ENCODE assay signal across 10 cellular contexts in the genomic region with DNA sequence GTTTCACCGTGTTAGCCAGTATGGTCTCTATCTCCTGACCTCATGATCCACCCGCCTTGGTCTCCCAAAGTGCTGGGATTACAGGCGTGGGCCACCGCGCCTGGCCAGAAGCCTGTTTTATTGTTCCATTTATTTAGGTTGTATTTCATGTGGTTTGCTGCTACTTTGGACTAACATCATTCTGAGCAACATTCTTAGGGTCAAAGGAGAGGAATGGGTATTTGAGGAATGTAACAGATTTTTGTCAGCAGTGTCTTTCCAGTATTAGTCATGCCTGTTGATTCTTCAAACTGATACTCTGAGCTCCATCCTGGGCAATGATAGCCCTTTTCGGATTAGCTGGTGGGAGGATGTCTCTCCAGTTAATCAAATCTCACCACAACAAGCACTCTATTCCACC.
DNase-seq lines count a peak whose midpoint lies in the region; ATAC-seq and TF ChIP-seq lines count a peak whose summit lies in the region.
"Had no signal": no experiment of that assay in that cellular context is flagged by ENCODE, and none has a peak within 500 bp of the region (broad histone marks: within the 10 kb centered on the region; RNA-seq: fewer than 3 reads in every experiment).

No MANE protein-coding gene starts in this region.

- ATAC-seq in foreskin keratinocyte = peak; percentile 61
- ATAC-seq in activated naive CD4-positive, alpha-beta T cell treated with anti-CD3 and anti-CD28 coated beads, Interleukin-2, amount 50 U/mL, for 72 hours = no peak
- no peak for ATAC-seq in HG03432 (IDR thresholded peaks at IDR 0.05; ENCODE audit: unreplicated experiment)

- no peaks in the 10 kb centered on the region for H4K20me1 ChIP-seq in smooth muscle cell (ENCODE audit: low read depth)

- H3K27ac Mint-ChIP-seq in activated naive CD4-positive, alpha-beta T cell treated with anti-CD3 and anti-CD28 coated beads, Interleukin-2, amount 50 U/mL, for 72 hours = no peak overlapping the region
- H3K27ac Mint-ChIP-seq: memory B cell had no signal

- H3K9me3 Mint-ChIP-seq in activated naive CD4-positive, alpha-beta T cell treated with anti-CD3 and anti-CD28 coated beads, Interleukin-2, amount 50 U/mL, for 72 hours = no peaks in the 10 kb centered on the region
- H3K9me3 Mint-ChIP-seq: memory B cell had no signal

- DNase-seq in GM04503 (ENCODE audit: low read depth) (peak; percentile 93), SW480 (ENCODE audit: low spot score) (peak; percentile 45), foreskin keratinocyte (peak in 1 of 2 donors; percentile 79), smooth muscle cell (lab: John Stamatoyannopoulos, UW; ENCODE audit: unreplicated experiment) (no peak), HAP-1 (ENCODE audit: low spot score in 2 of 2) (no peak), NCI-H146 (lab: John Stamatoyannopoulos, UW) (no peak)
- no peak for DNase-seq in activated naive CD4-positive, alpha-beta T cell treated with anti-CD3 and anti-CD28 coated beads, Interleukin-2, amount 50 U/mL, for 72 hours (ENCODE audit: low spot score in 2 of 2)
- DNase-seq: Karpas-422 had no signal

- H3K9ac ChIP-seq in smooth muscle cell (ENCODE audit: low read depth) = no peak overlapping the region

- no peaks in the 10 kb centered on the region for H3K27me3 ChIP-seq in foreskin keratinocyte
- no peaks in the 10 kb centered on the region for H3K27me3 ChIP-seq in smooth muscle cell (ENCODE audit: low read depth)
- no peaks in the 10 kb centered on the region for H3K27me3 ChIP-seq in HAP-1 (ENCODE audit: low read depth)

- H3K27ac ChIP-seq in foreskin keratinocyte (no peak overlapping the region), smooth muscle cell (ENCODE audit: low read depth) (peak overlapping the region; percentile 78)

- 10% methylated on average over 6 of the region's 6 CpGs for WGBS in smooth muscle cell (ENCODE audit: low lambda C conversion rate)

- H3K4me2 ChIP-seq in smooth muscle cell = peak overlapping the region; percentile 23

- H3K36me3 ChIP-seq in smooth muscle cell (ENCODE audit: low read depth) (no peaks in the 10 kb centered on the region), HAP-1 (replicated peaks) (no peaks in the 10 kb centered on the region)

- H3K4me1 ChIP-seq in foreskin keratinocyte (peaks cover 21% of the 10 kb centered on the region), smooth muscle cell (ENCODE audit: low read depth) (peaks cover 27% of the 10 kb centered on the region), HAP-1 (peaks cover 20% of the 10 kb centered on the region)

- H3K9me3 ChIP-seq in smooth muscle cell (replicated peaks; ENCODE audit: low read depth) (no peaks in the 10 kb centered on the region), HAP-1 (no peaks in the 10 kb centered on the region)

- H3K4me3 ChIP-seq in smooth muscle cell (no peak overlapping the region), HAP-1 (no peak overlapping the region)

- no peak overlapping the region for H2AFZ ChIP-seq in smooth muscle cell (ENCODE audit: low read depth)

- no peaks in the 10 kb centered on the region for H3K79me2 ChIP-seq in smooth muscle cell (ENCODE audit: low read depth)

- TF ChIP-seq CTCF in foreskin keratinocyte (conservative IDR thresholded peaks at IDR 0.05) (no peak), smooth muscle cell (IDR thresholded peaks at IDR 0.05; ENCODE audit: borderline replicate concordance, insufficient read depth, poor library complexity, severe bottlenecking) (no peak)

- in situ Hi-C loops in HAP-1 (cut with MboI; ENCODE audit: low sequenced_read_pairs) = no loop called here

- peaks cover 19% of the 10 kb centered on the region for H3F3A ChIP-seq in smooth muscle cell (ENCODE audit: low read depth)

- H3K36me3 Mint-ChIP-seq in activated naive CD4-positive, alpha-beta T cell treated with anti-CD3 and anti-CD28 coated beads, Interleukin-2, amount 50 U/mL, for 72 hours = no peaks in the 10 kb centered on the region

Comparison
In these comparisons a context has a peak if more than half of its experiments do, and no peak if none do; other contexts are left out.
1. DNase-seq: peak in GM04503 (single experiment) and SW480 (single experiment); none in smooth muscle cell (single experiment), activated naive CD4-positive, alpha-beta T cell treated with anti-CD3 and anti-CD28 coated beads, Interleukin-2, amount 50 U/mL, for 72 hours (0 of 2), HAP-1 (0 of 2) and NCI-H146 (single experiment).